1 cellular context compared by ENCODE assay signal in the genomic region with DNA sequence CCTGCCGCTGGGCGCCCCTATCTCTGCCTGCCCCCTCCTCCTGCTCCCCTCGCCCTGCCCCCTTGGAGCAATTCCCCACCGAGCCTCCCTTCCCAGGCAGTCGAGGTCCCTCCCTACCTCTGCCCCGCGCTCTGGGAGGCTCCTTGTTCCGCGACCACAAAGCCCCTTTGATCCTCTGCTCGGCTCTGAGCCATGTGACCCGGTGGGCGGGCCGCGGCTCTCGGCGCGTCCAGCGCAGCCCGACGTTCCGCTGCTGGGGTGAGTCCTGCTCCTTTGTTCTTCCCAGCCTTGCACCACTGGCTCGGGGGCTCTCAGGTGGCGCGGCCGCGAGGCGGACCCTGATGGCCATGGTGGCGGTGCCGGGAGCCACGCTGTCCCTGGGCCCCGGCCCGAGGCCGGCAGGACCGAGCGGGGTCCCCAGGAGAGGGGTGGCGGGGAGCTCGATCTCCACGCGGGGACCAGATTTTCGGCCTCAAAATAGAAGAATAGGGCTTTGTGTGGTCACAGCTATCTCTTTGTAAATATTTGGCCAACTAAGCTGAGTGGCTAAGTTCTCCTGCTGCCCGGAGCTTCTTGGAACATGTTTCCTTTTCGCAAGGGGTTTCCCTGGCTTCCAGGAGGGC.
TF ChIP-seq lines count a peak whose summit lies in the region.

No MANE protein-coding gene starts in this region.

TF ChIP-seq in HepG2, 621 proteins besides CTCF, POLR2A, EP300 and RAD21 (continued from another document and continues in another):
- TF ChIP-seq, protein P1, sequence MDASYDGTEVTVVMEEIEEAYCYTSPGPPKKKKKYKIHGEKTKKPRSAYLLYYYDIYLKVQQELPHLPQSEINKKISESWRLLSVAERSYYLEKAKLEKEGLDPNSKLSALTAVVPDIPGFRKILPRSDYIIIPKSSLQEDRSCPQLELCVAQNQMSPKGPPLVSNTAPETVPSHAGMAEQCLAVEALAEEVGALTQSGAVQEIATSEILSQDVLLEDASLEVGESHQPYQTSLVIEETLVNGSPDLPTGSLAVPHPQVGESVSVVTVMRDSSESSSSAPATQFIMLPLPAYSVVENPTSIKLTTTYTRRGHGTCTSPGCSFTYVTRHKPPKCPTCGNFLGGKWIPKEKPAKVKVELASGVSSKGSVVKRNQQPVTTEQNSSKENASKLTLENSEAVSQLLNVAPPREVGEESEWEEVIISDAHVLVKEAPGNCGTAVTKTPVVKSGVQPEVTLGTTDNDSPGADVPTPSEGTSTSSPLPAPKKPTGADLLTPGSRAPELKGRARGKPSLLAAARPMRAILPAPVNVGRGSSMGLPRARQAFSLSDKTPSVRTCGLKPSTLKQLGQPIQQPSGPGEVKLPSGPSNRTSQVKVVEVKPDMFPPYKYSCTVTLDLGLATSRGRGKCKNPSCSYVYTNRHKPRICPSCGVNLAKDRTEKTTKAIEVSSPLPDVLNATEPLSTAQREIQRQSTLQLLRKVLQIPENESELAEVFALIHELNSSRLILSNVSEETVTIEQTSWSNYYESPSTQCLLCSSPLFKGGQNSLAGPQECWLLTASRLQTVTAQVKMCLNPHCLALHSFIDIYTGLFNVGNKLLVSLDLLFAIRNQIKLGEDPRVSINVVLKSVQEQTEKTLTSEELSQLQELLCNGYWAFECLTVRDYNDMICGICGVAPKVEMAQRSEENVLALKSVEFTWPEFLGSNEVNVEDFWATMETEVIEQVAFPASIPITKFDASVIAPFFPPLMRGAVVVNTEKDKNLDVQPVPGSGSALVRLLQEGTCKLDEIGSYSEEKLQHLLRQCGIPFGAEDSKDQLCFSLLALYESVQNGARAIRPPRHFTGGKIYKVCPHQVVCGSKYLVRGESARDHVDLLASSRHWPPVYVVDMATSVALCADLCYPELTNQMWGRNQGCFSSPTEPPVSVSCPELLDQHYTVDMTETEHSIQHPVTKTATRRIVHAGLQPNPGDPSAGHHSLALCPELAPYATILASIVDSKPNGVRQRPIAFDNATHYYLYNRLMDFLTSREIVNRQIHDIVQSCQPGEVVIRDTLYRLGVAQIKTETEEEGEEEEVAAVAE (CRISPR knock-in tag; IDR thresholded peaks at IDR 0.05; ENCODE audit: borderline replicate concordance) = no peak
- TF ChIP-seq ZNF780A (CRISPR knock-in tag; IDR thresholded peaks at IDR 0.05) = no peak
- TF ChIP-seq ZNF225 (CRISPR knock-in tag; IDR thresholded peaks at IDR 0.05) = peak; percentile 89; the same call in 1 of the 2 replicates
- peak; percentile 77 for TF ChIP-seq KDM6A (CRISPR knock-in tag; IDR thresholded peaks at IDR 0.05; ENCODE audit: low read depth)
- no peak for TF ChIP-seq HNRNPH1 (optimal IDR thresholded peaks at IDR 0.05; ENCODE audit: low read depth, low read length)
- peak; percentile 83 for TF ChIP-seq SALL2 (CRISPR knock-in tag; IDR thresholded peaks at IDR 0.05)
- TF ChIP-seq AGO2 (optimal IDR thresholded peaks at IDR 0.05; ENCODE audit: low read depth, low read length) = peak; percentile 97
- peak; percentile 82; the same call in 1 of the 2 replicates for TF ChIP-seq ZNF549 (CRISPR knock-in tag; IDR thresholded peaks at IDR 0.05)
- no peak for TF ChIP-seq ZNF562 (CRISPR knock-in tag; IDR thresholded peaks at IDR 0.05; ENCODE audit: borderline replicate concordance)
- no peak for TF ChIP-seq ZBTB20 (CRISPR knock-in tag; IDR thresholded peaks at IDR 0.05; ENCODE audit: borderline replicate concordance, low read depth)
- TF ChIP-seq, protein P2, sequence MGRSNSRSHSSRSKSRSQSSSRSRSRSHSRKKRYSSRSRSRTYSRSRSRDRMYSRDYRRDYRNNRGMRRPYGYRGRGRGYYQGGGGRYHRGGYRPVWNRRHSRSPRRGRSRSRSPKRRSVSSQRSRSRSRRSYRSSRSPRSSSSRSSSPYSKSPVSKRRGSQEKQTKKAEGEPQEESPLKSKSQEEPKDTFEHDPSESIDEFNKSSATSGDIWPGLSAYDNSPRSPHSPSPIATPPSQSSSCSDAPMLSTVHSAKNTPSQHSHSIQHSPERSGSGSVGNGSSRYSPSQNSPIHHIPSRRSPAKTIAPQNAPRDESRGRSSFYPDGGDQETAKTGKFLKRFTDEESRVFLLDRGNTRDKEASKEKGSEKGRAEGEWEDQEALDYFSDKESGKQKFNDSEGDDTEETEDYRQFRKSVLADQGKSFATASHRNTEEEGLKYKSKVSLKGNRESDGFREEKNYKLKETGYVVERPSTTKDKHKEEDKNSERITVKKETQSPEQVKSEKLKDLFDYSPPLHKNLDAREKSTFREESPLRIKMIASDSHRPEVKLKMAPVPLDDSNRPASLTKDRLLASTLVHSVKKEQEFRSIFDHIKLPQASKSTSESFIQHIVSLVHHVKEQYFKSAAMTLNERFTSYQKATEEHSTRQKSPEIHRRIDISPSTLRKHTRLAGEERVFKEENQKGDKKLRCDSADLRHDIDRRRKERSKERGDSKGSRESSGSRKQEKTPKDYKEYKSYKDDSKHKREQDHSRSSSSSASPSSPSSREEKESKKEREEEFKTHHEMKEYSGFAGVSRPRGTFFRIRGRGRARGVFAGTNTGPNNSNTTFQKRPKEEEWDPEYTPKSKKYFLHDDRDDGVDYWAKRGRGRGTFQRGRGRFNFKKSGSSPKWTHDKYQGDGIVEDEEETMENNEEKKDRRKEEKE (IDR thresholded peaks at IDR 0.05) = no peak
- TF ChIP-seq ZNF234 (CRISPR knock-in tag; conservative IDR thresholded peaks at IDR 0.05) = no peak
- TF ChIP-seq, protein P3, sequence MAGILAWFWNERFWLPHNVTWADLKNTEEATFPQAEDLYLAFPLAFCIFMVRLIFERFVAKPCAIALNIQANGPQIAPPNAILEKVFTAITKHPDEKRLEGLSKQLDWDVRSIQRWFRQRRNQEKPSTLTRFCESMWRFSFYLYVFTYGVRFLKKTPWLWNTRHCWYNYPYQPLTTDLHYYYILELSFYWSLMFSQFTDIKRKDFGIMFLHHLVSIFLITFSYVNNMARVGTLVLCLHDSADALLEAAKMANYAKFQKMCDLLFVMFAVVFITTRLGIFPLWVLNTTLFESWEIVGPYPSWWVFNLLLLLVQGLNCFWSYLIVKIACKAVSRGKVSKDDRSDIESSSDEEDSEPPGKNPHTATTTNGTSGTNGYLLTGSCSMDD (CRISPR knock-in tag; IDR thresholded peaks at IDR 0.05) = no peak
- peak; percentile 92 for TF ChIP-seq POLR2G (IDR thresholded peaks at IDR 0.05; ENCODE audit: low read depth, low read length)
- TF ChIP-seq LCORL (IDR thresholded peaks at IDR 0.05) = no peak
- peak; percentile 80 for TF ChIP-seq LCORL (CRISPR knock-in tag; IDR thresholded peaks at IDR 0.05)
- TF ChIP-seq ARHGAP35 (CRISPR knock-in tag; IDR thresholded peaks at IDR 0.05; ENCODE audit: borderline replicate concordance) = no peak
- TF ChIP-seq, protein P4, sequence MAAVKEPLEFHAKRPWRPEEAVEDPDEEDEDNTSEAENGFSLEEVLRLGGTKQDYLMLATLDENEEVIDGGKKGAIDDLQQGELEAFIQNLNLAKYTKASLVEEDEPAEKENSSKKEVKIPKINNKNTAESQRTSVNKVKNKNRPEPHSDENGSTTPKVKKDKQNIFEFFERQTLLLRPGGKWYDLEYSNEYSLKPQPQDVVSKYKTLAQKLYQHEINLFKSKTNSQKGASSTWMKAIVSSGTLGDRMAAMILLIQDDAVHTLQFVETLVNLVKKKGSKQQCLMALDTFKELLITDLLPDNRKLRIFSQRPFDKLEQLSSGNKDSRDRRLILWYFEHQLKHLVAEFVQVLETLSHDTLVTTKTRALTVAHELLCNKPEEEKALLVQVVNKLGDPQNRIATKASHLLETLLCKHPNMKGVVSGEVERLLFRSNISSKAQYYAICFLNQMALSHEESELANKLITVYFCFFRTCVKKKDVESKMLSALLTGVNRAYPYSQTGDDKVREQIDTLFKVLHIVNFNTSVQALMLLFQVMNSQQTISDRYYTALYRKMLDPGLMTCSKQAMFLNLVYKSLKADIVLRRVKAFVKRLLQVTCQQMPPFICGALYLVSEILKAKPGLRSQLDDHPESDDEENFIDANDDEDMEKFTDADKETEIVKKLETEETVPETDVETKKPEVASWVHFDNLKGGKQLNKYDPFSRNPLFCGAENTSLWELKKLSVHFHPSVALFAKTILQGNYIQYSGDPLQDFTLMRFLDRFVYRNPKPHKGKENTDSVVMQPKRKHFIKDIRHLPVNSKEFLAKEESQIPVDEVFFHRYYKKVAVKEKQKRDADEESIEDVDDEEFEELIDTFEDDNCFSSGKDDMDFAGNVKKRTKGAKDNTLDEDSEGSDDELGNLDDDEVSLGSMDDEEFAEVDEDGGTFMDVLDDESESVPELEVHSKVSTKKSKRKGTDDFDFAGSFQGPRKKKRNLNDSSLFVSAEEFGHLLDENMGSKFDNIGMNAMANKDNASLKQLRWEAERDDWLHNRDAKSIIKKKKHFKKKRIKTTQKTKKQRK (IDR thresholded peaks at IDR 0.05; ENCODE audit: low read length) = no peak
- TF ChIP-seq SRSF4 (IDR thresholded peaks at IDR 0.05; ENCODE audit: low read depth, low read length, poor library complexity, severe bottlenecking) = no peak
- TF ChIP-seq BRD4 (CRISPR knock-in tag; IDR thresholded peaks at IDR 0.05) = peak; percentile 84
- TF ChIP-seq, protein P5, sequence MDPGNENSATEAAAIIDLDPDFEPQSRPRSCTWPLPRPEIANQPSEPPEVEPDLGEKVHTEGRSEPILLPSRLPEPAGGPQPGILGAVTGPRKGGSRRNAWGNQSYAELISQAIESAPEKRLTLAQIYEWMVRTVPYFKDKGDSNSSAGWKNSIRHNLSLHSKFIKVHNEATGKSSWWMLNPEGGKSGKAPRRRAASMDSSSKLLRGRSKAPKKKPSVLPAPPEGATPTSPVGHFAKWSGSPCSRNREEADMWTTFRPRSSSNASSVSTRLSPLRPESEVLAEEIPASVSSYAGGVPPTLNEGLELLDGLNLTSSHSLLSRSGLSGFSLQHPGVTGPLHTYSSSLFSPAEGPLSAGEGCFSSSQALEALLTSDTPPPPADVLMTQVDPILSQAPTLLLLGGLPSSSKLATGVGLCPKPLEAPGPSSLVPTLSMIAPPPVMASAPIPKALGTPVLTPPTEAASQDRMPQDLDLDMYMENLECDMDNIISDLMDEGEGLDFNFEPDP (CRISPR knock-in tag; conservative IDR thresholded peaks at IDR 0.05) = no peak
- no peak for TF ChIP-seq PHB2 (IDR thresholded peaks at IDR 0.05; ENCODE audit: partially characterized antibody)
- TF ChIP-seq ZNF772 (CRISPR knock-in tag; IDR thresholded peaks at IDR 0.05) = peak; percentile 94
- TF ChIP-seq KMT2B (CRISPR knock-in tag; IDR thresholded peaks at IDR 0.05) = peak; percentile 63
- TF ChIP-seq, protein P6, sequence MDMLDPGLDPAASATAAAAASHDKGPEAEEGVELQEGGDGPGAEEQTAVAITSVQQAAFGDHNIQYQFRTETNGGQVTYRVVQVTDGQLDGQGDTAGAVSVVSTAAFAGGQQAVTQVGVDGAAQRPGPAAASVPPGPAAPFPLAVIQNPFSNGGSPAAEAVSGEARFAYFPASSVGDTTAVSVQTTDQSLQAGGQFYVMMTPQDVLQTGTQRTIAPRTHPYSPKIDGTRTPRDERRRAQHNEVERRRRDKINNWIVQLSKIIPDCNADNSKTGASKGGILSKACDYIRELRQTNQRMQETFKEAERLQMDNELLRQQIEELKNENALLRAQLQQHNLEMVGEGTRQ (IDR thresholded peaks at IDR 0.05; ENCODE audit: low read depth, low read length) = peak; percentile 88
- TF ChIP-seq, protein P6 (CRISPR knock-in tag; IDR thresholded peaks at IDR 0.05; ENCODE audit: borderline replicate concordance) = peak; percentile 95
- TF ChIP-seq MED13 (CRISPR knock-in tag; IDR thresholded peaks at IDR 0.05) = peak; percentile 72; the same call in 1 of the 2 replicates
- TF ChIP-seq, protein P7, sequence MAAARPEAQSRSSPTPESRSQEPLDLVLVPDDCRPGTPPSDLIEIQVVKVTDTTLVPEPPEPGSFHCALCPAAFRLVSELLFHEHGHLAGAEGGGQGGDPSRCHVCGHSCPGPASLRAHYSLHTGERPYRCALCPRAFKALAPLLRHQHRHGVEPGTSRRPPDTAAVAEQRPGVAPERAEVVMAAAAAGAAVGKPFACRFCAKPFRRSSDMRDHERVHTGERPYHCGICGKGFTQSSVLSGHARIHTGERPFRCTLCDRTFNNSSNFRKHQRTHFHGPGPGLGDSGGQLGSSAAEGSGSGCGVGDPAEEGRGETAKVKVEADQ (CRISPR knock-in tag; IDR thresholded peaks at IDR 0.05; ENCODE audit: borderline replicate concordance) = no peak
- no peak for TF ChIP-seq IRX3 (CRISPR knock-in tag; IDR thresholded peaks at IDR 0.05; ENCODE audit: borderline replicate concordance, low read depth)
- TF ChIP-seq, protein P8, sequence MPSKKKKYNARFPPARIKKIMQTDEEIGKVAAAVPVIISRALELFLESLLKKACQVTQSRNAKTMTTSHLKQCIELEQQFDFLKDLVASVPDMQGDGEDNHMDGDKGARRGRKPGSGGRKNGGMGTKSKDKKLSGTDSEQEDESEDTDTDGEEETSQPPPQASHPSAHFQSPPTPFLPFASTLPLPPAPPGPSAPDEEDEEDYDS (CRISPR knock-in tag; IDR thresholded peaks at IDR 0.05) = peak; percentile 92
- TF ChIP-seq, protein P9, sequence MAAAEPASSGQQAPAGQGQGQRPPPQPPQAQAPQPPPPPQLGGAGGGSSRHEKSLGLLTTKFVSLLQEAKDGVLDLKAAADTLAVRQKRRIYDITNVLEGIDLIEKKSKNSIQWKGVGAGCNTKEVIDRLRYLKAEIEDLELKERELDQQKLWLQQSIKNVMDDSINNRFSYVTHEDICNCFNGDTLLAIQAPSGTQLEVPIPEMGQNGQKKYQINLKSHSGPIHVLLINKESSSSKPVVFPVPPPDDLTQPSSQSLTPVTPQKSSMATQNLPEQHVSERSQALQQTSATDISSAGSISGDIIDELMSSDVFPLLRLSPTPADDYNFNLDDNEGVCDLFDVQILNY (CRISPR knock-in tag; conservative IDR thresholded peaks at IDR 0.05) = no peak; the same call in 1 of the 2 replicates
- 0 out of 2 replicates have a peak, but pooled peaks have one; percentile 50 for TF ChIP-seq ELF4 (CRISPR knock-in tag; IDR thresholded peaks at IDR 0.05; ENCODE audit: borderline replicate concordance)
- TF ChIP-seq ZNF317 (CRISPR knock-in tag; IDR thresholded peaks at IDR 0.05) = peak; percentile 38; the same call in 1 of the 2 replicates
- TF ChIP-seq SIN3B (IDR thresholded peaks at IDR 0.05; ENCODE audit: low read length) = no peak
- TF ChIP-seq, protein P10, sequence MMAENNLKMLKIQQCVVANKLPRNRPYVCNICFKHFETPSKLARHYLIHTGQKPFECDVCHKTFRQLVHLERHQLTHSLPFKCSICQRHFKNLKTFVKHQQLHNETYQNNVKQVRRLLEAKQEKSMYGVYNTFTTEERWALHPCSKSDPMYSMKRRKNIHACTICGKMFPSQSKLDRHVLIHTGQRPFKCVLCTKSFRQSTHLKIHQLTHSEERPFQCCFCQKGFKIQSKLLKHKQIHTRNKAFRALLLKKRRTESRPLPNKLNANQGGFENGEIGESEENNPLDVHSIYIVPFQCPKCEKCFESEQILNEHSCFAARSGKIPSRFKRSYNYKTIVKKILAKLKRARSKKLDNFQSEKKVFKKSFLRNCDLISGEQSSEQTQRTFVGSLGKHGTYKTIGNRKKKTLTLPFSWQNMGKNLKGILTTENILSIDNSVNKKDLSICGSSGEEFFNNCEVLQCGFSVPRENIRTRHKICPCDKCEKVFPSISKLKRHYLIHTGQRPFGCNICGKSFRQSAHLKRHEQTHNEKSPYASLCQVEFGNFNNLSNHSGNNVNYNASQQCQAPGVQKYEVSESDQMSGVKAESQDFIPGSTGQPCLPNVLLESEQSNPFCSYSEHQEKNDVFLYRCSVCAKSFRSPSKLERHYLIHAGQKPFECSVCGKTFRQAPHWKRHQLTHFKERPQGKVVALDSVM (CRISPR knock-in tag; IDR thresholded peaks at IDR 0.05) = peak; percentile 93
- peak; percentile 71 for TF ChIP-seq ISL2 (CRISPR knock-in tag; IDR thresholded peaks at IDR 0.05)
- TF ChIP-seq ZNF558 (CRISPR knock-in tag; IDR thresholded peaks at IDR 0.05; ENCODE audit: borderline replicate concordance) = no peak; the same call in 1 of the 2 replicates
- no peak for TF ChIP-seq MBD4 (IDR thresholded peaks at IDR 0.05; ENCODE audit: borderline replicate concordance, low read length)
